In genomic region chr12:118187746-118188390, GRCh38 we compare ENCODE assay signal across 11 cellular contexts. TPM values are rescaled to one million over a fixed set of nuclear protein-coding genes. Genes with fewer than 3 reads are reported as not detected.
A peak's percentile ranks its signal among the peaks of the same experiment; 100 is the strongest.
DNase-seq lines count a peak whose midpoint lies in the region; ATAC-seq lines count a peak whose summit lies in the region.
"Had no signal": no experiment of that assay in that cellular context is flagged by ENCODE, and none has a peak within 500 bp of the region (broad histone marks: within the 10 kb centered on the region; RNA-seq: fewer than 3 reads in every experiment).

No MANE protein-coding gene starts in this region.

- in situ Hi-C loops in G401 (cut with HindIII; ENCODE audit: low sequenced_read_pairs) = no loop called here

- no peaks in the 10 kb centered on the region for H3K36me3 ChIP-seq in trophoblast cell (ENCODE audit: control insufficient read depth in 1 of 2, insufficient read depth in 2 of 2, low read length in 2 of 2)

- no peak overlapping the region for H3K4me2 ChIP-seq in trophoblast cell (ENCODE audit: low read length)

- no peak overlapping the region for H3K18ac ChIP-seq in trophoblast cell (ENCODE audit: low read length)

- H4K91ac ChIP-seq in trophoblast cell (ENCODE audit: low read depth, low read length) = no peak overlapping the region

- ATAC-seq in T-helper 17 cell = no peak
- no peak for ATAC-seq in stimulated activated naive CD8-positive, alpha-beta T cell treated with anti-CD3 and anti-CD28 coated beads, Interleukin-15, Interleukin-2, amounts not matched to agents 100 U/mL and 50 U/mL, for 24 hours
- ATAC-seq: mucosa of descending colon had no signal

- H3K4me1 Mint-ChIP-seq in T-helper 17 cell = peaks cover 5% of the 10 kb centered on the region
- H3K4me1 Mint-ChIP-seq in activated CD4-positive, alpha-beta memory T cell treated with anti-CD3 and anti-CD28 coated beads, Interleukin-2, amount 10 ng/mL, durations not matched to agents 7 days and 5 days = peaks cover 1% of the 10 kb centered on the region

- no peaks in the 10 kb centered on the region for H3K79me1 ChIP-seq in trophoblast cell (ENCODE audit: low read length)

- H3K36me3 Mint-ChIP-seq in T-helper 17 cell (ENCODE audit: low read depth) = no peaks in the 10 kb centered on the region
- peaks cover 12% of the 10 kb centered on the region for H3K36me3 Mint-ChIP-seq in activated CD4-positive, alpha-beta memory T cell treated with anti-CD3 and anti-CD28 coated beads, Interleukin-2, amount 10 ng/mL, durations not matched to agents 7 days and 5 days (ENCODE audit: low read depth)
- H3K36me3 Mint-ChIP-seq: activated naive CD8-positive, alpha-beta T cell treated with anti-CD3 and anti-CD28 coated beads for 36 hours had no signal

- no peak overlapping the region for H3K23ac ChIP-seq in trophoblast cell (ENCODE audit: low read length)

- DNase-seq in G401 (ENCODE audit: low spot score) (peak; percentile 59), T-helper 17 cell (no peak), fibroblast of peridontal ligament (ENCODE audit: extremely low read depth) (peak; percentile 13), trophoblast cell (peak; percentile 80 to 89), DMS114 treated with DMSO at 0.1 percent for 48 hours (lab: John Stamatoyannopoulos, UW; ENCODE audit: unreplicated experiment) (no peak), NCI-H2029 (lab: John Stamatoyannopoulos, UW) (no peak)
- DNase-seq in stimulated activated naive CD8-positive, alpha-beta T cell treated with anti-CD3 and anti-CD28 coated beads, Interleukin-15, Interleukin-2, amounts not matched to agents 100 U/mL and 50 U/mL, for 24 hours = no peak
- no peak for DNase-seq in activated CD4-positive, alpha-beta memory T cell treated with anti-CD3 and anti-CD28 coated beads, Interleukin-2, amount 10 ng/mL, durations not matched to agents 7 days and 5 days
- DNase-seq: activated naive CD8-positive, alpha-beta T cell treated with anti-CD3 and anti-CD28 coated beads for 36 hours; mucosa of descending colon; NCI-H1092 had no signal

- H3K4me3 ChIP-seq in trophoblast cell (ENCODE audit: low read depth, low read length) = no peak overlapping the region
- H3K4me3 ChIP-seq: mucosa of descending colon had no signal

- H3K27ac ChIP-seq in trophoblast cell (ENCODE audit: low read depth, low read length) = no peak overlapping the region

- H3K27me3 Mint-ChIP-seq in T-helper 17 cell = no peaks in the 10 kb centered on the region
- no peaks in the 10 kb centered on the region for H3K27me3 Mint-ChIP-seq in activated CD4-positive, alpha-beta memory T cell treated with anti-CD3 and anti-CD28 coated beads, Interleukin-2, amount 10 ng/mL, durations not matched to agents 7 days and 5 days
- H3K27me3 Mint-ChIP-seq: activated naive CD8-positive, alpha-beta T cell treated with anti-CD3 and anti-CD28 coated beads for 36 hours had no signal

- H3K27me3 ChIP-seq in trophoblast cell (ENCODE audit: insufficient read depth, low read length) = no peaks in the 10 kb centered on the region

- no peak overlapping the region for H4K8ac ChIP-seq in trophoblast cell (ENCODE audit: low read depth, low read length)

- H3K9me3 ChIP-seq in T-helper 17 cell (ENCODE audit: control insufficient read depth, low read length, poor library complexity, severe bottlenecking) = no peaks in the 10 kb centered on the region
- H3K9me3 ChIP-seq in trophoblast cell (ENCODE audit: insufficient read depth, low read depth, low read length) = no peaks in the 10 kb centered on the region
- H3K9me3 ChIP-seq: mucosa of descending colon had no signal

- H3K79me2 ChIP-seq in trophoblast cell (ENCODE audit: control insufficient read depth, insufficient read depth, low read length, poor library complexity) = no peaks in the 10 kb centered on the region

- WGBS in trophoblast cell (ENCODE audit: extremely low coverage, insufficient coverage, insufficient read length) = no CpG with 5 or more reads among the region's 6 CpGs

- H2AK5ac ChIP-seq in trophoblast cell (ENCODE audit: low read length) = no peak overlapping the region

- H2BK12ac ChIP-seq in trophoblast cell (ENCODE audit: low read length) = no peak overlapping the region

- no peak overlapping the region for H2BK120ac ChIP-seq in trophoblast cell (ENCODE audit: insufficient read depth, low read length, poor library complexity)

- no peak overlapping the region for H3K4ac ChIP-seq in trophoblast cell (ENCODE audit: low read depth, low read length)

- H3K9me3 Mint-ChIP-seq in activated CD4-positive, alpha-beta memory T cell treated with anti-CD3 and anti-CD28 coated beads, Interleukin-2, amount 10 ng/mL, durations not matched to agents 7 days and 5 days = no peaks in the 10 kb centered on the region
- H3K9me3 Mint-ChIP-seq: activated naive CD8-positive, alpha-beta T cell treated with anti-CD3 and anti-CD28 coated beads for 36 hours had no signal

- no peak overlapping the region for H4K12ac ChIP-seq in trophoblast cell (ENCODE audit: low read depth, low read length)

- H3K4me3 Mint-ChIP-seq in T-helper 17 cell = no peak overlapping the region
- no peak overlapping the region for H3K4me3 Mint-ChIP-seq in activated CD4-positive, alpha-beta memory T cell treated with anti-CD3 and anti-CD28 coated beads, Interleukin-2, amount 10 ng/mL, durations not matched to agents 7 days and 5 days
- H3K4me3 Mint-ChIP-seq: activated naive CD8-positive, alpha-beta T cell treated with anti-CD3 and anti-CD28 coated beads for 36 hours had no signal

- H3K9ac ChIP-seq in trophoblast cell (ENCODE audit: low read length) = peak overlapping the region; percentile 33

- CTCF ChIA-PET in activated CD4-positive, alpha-beta memory T cell treated with anti-CD3 and anti-CD28 coated beads, Interleukin-2, amount 10 ng/mL, durations not matched to agents 7 days and 5 days (lab: Charles Lee) = interaction anchor here (1.0 kb wide), 1 partner anchor 52 kb away, joined by 3 read pairs; the partner anchor contains the start of gene PEBP1

- H2AFZ ChIP-seq in trophoblast cell (ENCODE audit: insufficient read depth, low read length, poor library complexity) = no peak overlapping the region

- no peak overlapping the region for H2BK5ac ChIP-seq in trophoblast cell (ENCODE audit: low read depth, low read length, poor library complexity)

- H3K27ac Mint-ChIP-seq in T-helper 17 cell = peak overlapping the region; percentile 32
- H3K27ac Mint-ChIP-seq in activated CD4-positive, alpha-beta memory T cell treated with anti-CD3 and anti-CD28 coated beads, Interleukin-2, amount 10 ng/mL, durations not matched to agents 7 days and 5 days = no peak overlapping the region
- H3K27ac Mint-ChIP-seq: activated naive CD8-positive, alpha-beta T cell treated with anti-CD3 and anti-CD28 coated beads for 36 hours had no signal

- POLR2A ChIA-PET in activated CD4-positive, alpha-beta memory T cell treated with anti-CD3 and anti-CD28 coated beads, Interleukin-2, amount 10 ng/mL, durations not matched to agents 7 days and 5 days (lab: Charles Lee) = no interaction called here

- H3K14ac ChIP-seq in trophoblast cell (ENCODE audit: low read length) = no peak overlapping the region

- peaks cover 0 to 4% of the 10 kb centered on the region in 2 experiments for H3K4me1 ChIP-seq in trophoblast cell (ENCODE audit: control insufficient read depth in 1 of 2, insufficient read depth in 2 of 2, low read length in 2 of 2)

RNA-seq across cellular contexts. Expression of gene PEBP1, which starts 51.9 kb away (rescaled TPM):
- 259 and 282 TPM in 2 replicates for total RNA-seq in G401 (2014; rRNA removed; shearing (Covaris generic))
- 100 to 1,000 TPM; 108 to 113 TPM for total RNA-seq in T-helper 17 cell
- polyA plus RNA-seq in trophoblast cell (2013) = 159 and 166 TPM in 2 replicates
- 10 to 100 TPM; 75.5 to 76.7 TPM for total RNA-seq in activated CD4-positive, alpha-beta memory T cell treated with anti-CD3 and anti-CD28 coated beads, Interleukin-2, amount 10 ng/mL, durations not matched to agents 7 days and 5 days

Comparison
In these comparisons a context has a peak if more than half of its experiments do, and no peak if none do; other contexts are left out.
1. DNase-seq: peak in G401 (single experiment), fibroblast of peridontal ligament (single experiment) and trophoblast cell (2 of 2); none in T-helper 17 cell (0 of 3), stimulated activated naive CD8-positive, alpha-beta T cell treated with anti-CD3 and anti-CD28 coated beads, Interleukin-15, Interleukin-2, amounts not matched to agents 100 U/mL and 50 U/mL, for 24 hours (single experiment), DMS114 treated with DMSO at 0.1 percent for 48 hours (single experiment), NCI-H2029 (single experiment) and activated CD4-positive, alpha-beta memory T cell treated with anti-CD3 and anti-CD28 coated beads, Interleukin-2, amount 10 ng/mL, durations not matched to agents 7 days and 5 days (single experiment).